1 cellular context compared by ENCODE assay signal in genomic region chr17:76405967-76406647, GRCh38.
TF ChIP-seq lines count a peak whose summit lies in the region.

No MANE protein-coding gene starts in this region.

TF ChIP-seq in K562, 482 proteins besides CTCF, POLR2A, EP300 and RAD21 (continued from another document and continues in another):
- peak; percentile 98 for TF ChIP-seq ESRRA (IDR thresholded peaks at IDR 0.05; ENCODE audit: borderline replicate concordance, low read depth)
- TF ChIP-seq MCM7 (IDR thresholded peaks at IDR 0.05), result no peak
- peak in 1 of 3 experiments; percentile 90; a peak in 2 of 6 replicates for TF ChIP-seq ZBTB11 (CRISPR knock-in tag; IDR thresholded peaks at IDR 0.05)
- no peak for TF ChIP-seq KLF10 (CRISPR knock-in tag; IDR thresholded peaks at IDR 0.05)
- peak; percentile 11 for TF ChIP-seq CTCFL (IDR thresholded peaks at IDR 0.05; ENCODE audit: borderline replicate concordance, insufficient read depth, low read depth, low read length, poor library complexity, severe bottlenecking)
- peak; percentile 92 for TF ChIP-seq KHSRP (IDR thresholded peaks at IDR 0.05)
- no peak for TF ChIP-seq BRD4 (IDR thresholded peaks at IDR 0.05)
- peak; percentile 78 for TF ChIP-seq RAD51 (IDR thresholded peaks at IDR 0.05; ENCODE audit: borderline replicate concordance, low read depth)
- TF ChIP-seq MTA3 (IDR thresholded peaks at IDR 0.05; ENCODE audit: borderline replicate concordance), result peak; percentile 96
- TF ChIP-seq ARID2 (IDR thresholded peaks at IDR 0.05), result no peak
- no peak for TF ChIP-seq HINFP (tag; conservative IDR thresholded peaks at IDR 0.05; ENCODE audit: low read depth)
- TF ChIP-seq GABPB1 (CRISPR knock-in tag; IDR thresholded peaks at IDR 0.05), result peak; percentile 73
- no peak for TF ChIP-seq POLR2H (tag; IDR thresholded peaks at IDR 0.05; ENCODE audit: low read depth)
- TF ChIP-seq SETDB1 (IDR thresholded peaks at IDR 0.05; ENCODE audit: low read length), result no peak
- TF ChIP-seq UBTF (IDR thresholded peaks at IDR 0.05; ENCODE audit: borderline replicate concordance in 1 of 2, low read depth in 2 of 2, low read length in 2 of 2), result 0 out of 4 replicates have a peak, but pooled peaks have one; percentile 9 to 46
- peak; percentile 96 for TF ChIP-seq MYNN (IDR thresholded peaks at IDR 0.05)
- no peak for TF ChIP-seq MYNN (CRISPR knock-in tag; IDR thresholded peaks at IDR 0.05)
- peak; percentile 95 for TF ChIP-seq MEF2D (tag; conservative IDR thresholded peaks at IDR 0.05; ENCODE audit: low read depth)
- TF ChIP-seq ZNF766 (CRISPR knock-in tag; conservative IDR thresholded peaks at IDR 0.05), result peak; percentile 98
- TF ChIP-seq ZNF511 (CRISPR knock-in tag; IDR thresholded peaks at IDR 0.05), result no peak
- no peak for TF ChIP-seq ZC3H8 (IDR thresholded peaks at IDR 0.05)
- peak; percentile 86 for TF ChIP-seq L3MBTL2 (IDR thresholded peaks at IDR 0.05)
- no peak for TF ChIP-seq CHCHD3 (CRISPR knock-in tag; IDR thresholded peaks at IDR 0.05)
- TF ChIP-seq EP400 (IDR thresholded peaks at IDR 0.05), result no peak
- peak; percentile 98 for TF ChIP-seq DPF2 (IDR thresholded peaks at IDR 0.05)
- no peak for TF ChIP-seq POLR3G (IDR thresholded peaks at IDR 0.05; ENCODE audit: extremely low read depth, insufficient read length, insufficient replicate concordance)
- no peak for TF ChIP-seq BRF2 (IDR thresholded peaks at IDR 0.05; ENCODE audit: borderline replicate concordance, insufficient read depth, insufficient read length)
- no peak for TF ChIP-seq SNRNP70 (optimal IDR thresholded peaks at IDR 0.05; ENCODE audit: low read depth, low read length)
- TF ChIP-seq BRF1 (IDR thresholded peaks at IDR 0.05; ENCODE audit: borderline replicate concordance, extremely low read depth, insufficient read length), result no peak
- no peak for TF ChIP-seq ZNF668 (CRISPR knock-in tag; IDR thresholded peaks at IDR 0.05)
- no peak for TF ChIP-seq ZC3H4 (CRISPR knock-in tag; IDR thresholded peaks at IDR 0.05; ENCODE audit: borderline replicate concordance)
- TF ChIP-seq MAFG (tag; conservative IDR thresholded peaks at IDR 0.05), result peak; percentile 35; the same call in 1 of the 2 replicates
- TF ChIP-seq JUNB (CRISPR knock-in tag; conservative IDR thresholded peaks at IDR 0.05), result no peak
- peak; percentile 77 to 81; a peak in 3 of 4 replicates for TF ChIP-seq SIN3A (IDR thresholded peaks at IDR 0.05; ENCODE audit: borderline replicate concordance in 2 of 2, control insufficient read depth in 1 of 2, low read depth in 2 of 2, low read length in 2 of 2)
- TF ChIP-seq HMGN3 (IDR thresholded peaks at IDR 0.05; ENCODE audit: borderline replicate concordance, extremely low read depth, insufficient read length, low read depth, low read length), result peak; percentile 100
- TF ChIP-seq HDAC1 (IDR thresholded peaks at IDR 0.05), result peak; percentile 87 to 98
- no peak for TF ChIP-seq PTTG1 (tag; IDR thresholded peaks at IDR 0.05; ENCODE audit: low read depth)
- no peak for TF ChIP-seq ZNF699 (CRISPR knock-in tag; IDR thresholded peaks at IDR 0.05; ENCODE audit: insufficient replicate concordance)
- no peak for TF ChIP-seq PREB (CRISPR knock-in tag; IDR thresholded peaks at IDR 0.05)
- TF ChIP-seq NR1H2 (CRISPR knock-in tag; IDR thresholded peaks at IDR 0.05), result peak; percentile 94
- TF ChIP-seq MAX (CRISPR knock-in tag; IDR thresholded peaks at IDR 0.05), result peak; percentile 70
- no peak for TF ChIP-seq BRCA1 (IDR thresholded peaks at IDR 0.05)
- TF ChIP-seq BRCA1 (CRISPR knock-in tag; IDR thresholded peaks at IDR 0.05), result no peak
- 0 out of 2 replicates have a peak, but pooled peaks have one; percentile 66 for TF ChIP-seq ZNF324 (CRISPR knock-in tag; IDR thresholded peaks at IDR 0.05)
- no peak for TF ChIP-seq SLC30A9 (CRISPR knock-in tag; IDR thresholded peaks at IDR 0.05)
- TF ChIP-seq DEAF1 (CRISPR knock-in tag; IDR thresholded peaks at IDR 0.05), result no peak
- TF ChIP-seq ARNT (IDR thresholded peaks at IDR 0.05), result peak; percentile 81 to 90; a peak in 3 of 4 replicates
- TF ChIP-seq FOXK2 (conservative IDR thresholded peaks at IDR 0.05 in 1 of 2, IDR thresholded peaks at IDR 0.05 in 1 of 2; ENCODE audit: low read depth in 2 of 2), result no peak
- TF ChIP-seq POLR2G (IDR thresholded peaks at IDR 0.05; ENCODE audit: low read depth, low read length), result no peak
- no peak; the same call in 1 of the 2 replicates for TF ChIP-seq KAT7 (CRISPR knock-in tag; IDR thresholded peaks at IDR 0.05; ENCODE audit: borderline replicate concordance)
- no peak for TF ChIP-seq MYBL2 (IDR thresholded peaks at IDR 0.05; ENCODE audit: low read depth)
- no peak for TF ChIP-seq MYBL2 (CRISPR knock-in tag; IDR thresholded peaks at IDR 0.05; ENCODE audit: borderline replicate concordance)
- TF ChIP-seq POLR2AphosphoS5 (IDR thresholded peaks at IDR 0.05; ENCODE audit: control insufficient read depth, insufficient read depth, low read depth, low read length), result peak; percentile 98
- no peak for TF ChIP-seq ZNF124 (CRISPR knock-in tag; IDR thresholded peaks at IDR 0.05)
